1 cellular context compared by ENCODE assay signal in the genomic region with DNA sequence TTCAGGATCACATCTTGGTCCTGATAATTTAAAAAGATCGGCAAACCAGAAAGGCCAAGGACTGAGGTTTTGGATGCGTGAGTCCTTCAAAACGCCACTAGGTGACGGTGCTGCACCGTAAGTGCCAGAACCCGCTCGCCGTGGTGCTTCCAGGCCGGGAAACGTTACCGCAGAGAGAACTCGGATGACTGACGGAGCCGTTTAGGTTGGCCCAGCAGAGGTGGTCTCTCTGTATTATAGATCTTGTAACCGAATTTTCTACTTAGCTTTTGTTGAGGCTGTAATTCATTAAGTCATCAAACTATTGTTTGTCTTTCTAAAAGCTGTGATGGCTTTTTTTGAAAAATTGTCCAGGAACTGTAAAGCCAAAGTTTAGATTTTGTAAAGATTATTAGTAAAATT.
TF ChIP-seq lines count a peak whose summit lies in the region.

No MANE protein-coding gene starts in this region.

TF ChIP-seq in neural cell, 6 proteins besides CTCF, POLR2A, EP300 and RAD21:
- TF ChIP-seq, protein P1, sequence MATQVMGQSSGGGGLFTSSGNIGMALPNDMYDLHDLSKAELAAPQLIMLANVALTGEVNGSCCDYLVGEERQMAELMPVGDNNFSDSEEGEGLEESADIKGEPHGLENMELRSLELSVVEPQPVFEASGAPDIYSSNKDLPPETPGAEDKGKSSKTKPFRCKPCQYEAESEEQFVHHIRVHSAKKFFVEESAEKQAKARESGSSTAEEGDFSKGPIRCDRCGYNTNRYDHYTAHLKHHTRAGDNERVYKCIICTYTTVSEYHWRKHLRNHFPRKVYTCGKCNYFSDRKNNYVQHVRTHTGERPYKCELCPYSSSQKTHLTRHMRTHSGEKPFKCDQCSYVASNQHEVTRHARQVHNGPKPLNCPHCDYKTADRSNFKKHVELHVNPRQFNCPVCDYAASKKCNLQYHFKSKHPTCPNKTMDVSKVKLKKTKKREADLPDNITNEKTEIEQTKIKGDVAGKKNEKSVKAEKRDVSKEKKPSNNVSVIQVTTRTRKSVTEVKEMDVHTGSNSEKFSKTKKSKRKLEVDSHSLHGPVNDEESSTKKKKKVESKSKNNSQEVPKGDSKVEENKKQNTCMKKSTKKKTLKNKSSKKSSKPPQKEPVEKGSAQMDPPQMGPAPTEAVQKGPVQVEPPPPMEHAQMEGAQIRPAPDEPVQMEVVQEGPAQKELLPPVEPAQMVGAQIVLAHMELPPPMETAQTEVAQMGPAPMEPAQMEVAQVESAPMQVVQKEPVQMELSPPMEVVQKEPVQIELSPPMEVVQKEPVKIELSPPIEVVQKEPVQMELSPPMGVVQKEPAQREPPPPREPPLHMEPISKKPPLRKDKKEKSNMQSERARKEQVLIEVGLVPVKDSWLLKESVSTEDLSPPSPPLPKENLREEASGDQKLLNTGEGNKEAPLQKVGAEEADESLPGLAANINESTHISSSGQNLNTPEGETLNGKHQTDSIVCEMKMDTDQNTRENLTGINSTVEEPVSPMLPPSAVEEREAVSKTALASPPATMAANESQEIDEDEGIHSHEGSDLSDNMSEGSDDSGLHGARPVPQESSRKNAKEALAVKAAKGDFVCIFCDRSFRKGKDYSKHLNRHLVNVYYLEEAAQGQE (IDR thresholded peaks at IDR 0.05; ENCODE audit: borderline replicate concordance), result no peak
- peak; percentile 96 for TF ChIP-seq SMC3 (conservative IDR thresholded peaks at IDR 0.05; ENCODE audit: poor library complexity)
